In the genomic region with DNA sequence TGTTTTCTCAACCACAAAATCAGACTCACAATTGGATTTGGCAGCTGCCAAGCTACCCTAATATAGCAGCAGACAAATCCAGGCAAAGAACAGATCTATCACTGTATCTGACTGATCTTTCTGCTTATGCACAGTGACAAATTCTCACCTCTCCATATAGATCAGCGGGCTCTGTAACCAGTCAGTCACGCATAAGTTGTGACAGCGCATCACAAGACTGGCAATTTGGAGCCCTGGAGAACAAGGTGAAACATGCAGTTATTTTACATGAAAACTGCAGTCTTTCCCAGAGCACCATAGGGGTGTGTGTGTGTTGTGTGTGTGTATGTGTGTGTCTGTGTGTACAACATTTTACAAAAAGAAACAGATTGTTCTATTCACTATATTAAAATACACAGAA, we compare ENCODE assay signal across 7 cellular contexts. TPM values are rescaled to one million over a fixed set of nuclear protein-coding genes. Genes with fewer than 3 reads are reported as not detected.
"Had no signal": no experiment of that assay in that cellular context is flagged by ENCODE, and none has a peak within 500 bp of the region (broad histone marks: within the 10 kb centered on the region; RNA-seq: fewer than 3 reads in every experiment).

No MANE protein-coding gene starts in this region.

- H3K27me3 Mint-ChIP-seq: IgD-negative memory B cell had no signal

- H3K27ac ChIP-seq: HL-60 had no signal

- H3K4me1 Mint-ChIP-seq: IgD-negative memory B cell had no signal

- H3K36me3 Mint-ChIP-seq: IgD-negative memory B cell had no signal

- H3K4me3 Mint-ChIP-seq: GM23338, HFFc6, IgD-negative memory B cell had no signal

- H3K9me3 ChIP-seq: HAP-1 had no signal

- H3K9me3 Mint-ChIP-seq: GM23338, IgD-negative memory B cell had no signal

- H2AFZ ChIP-seq: GM23338 had no signal

- H3K27ac Mint-ChIP-seq: GM23338, HFFc6, IgD-negative memory B cell had no signal

- H3K36me3 ChIP-seq: HAP-1 had no signal

- H3K4me3 ChIP-seq: GM23338, HAP-1 had no signal

- H3K4me2 ChIP-seq: GM23338 had no signal

- DNase-seq: H7, HFFc6 had no signal

RNA-seq across cellular contexts. Expression of a gene that starts 37.7 kb away (rescaled TPM):
- polyA plus RNA-seq: HepG2, IgD-negative memory B cell had no signal
